Comparison of ENCODE assay signal across 31 cellular contexts in the genomic region with DNA sequence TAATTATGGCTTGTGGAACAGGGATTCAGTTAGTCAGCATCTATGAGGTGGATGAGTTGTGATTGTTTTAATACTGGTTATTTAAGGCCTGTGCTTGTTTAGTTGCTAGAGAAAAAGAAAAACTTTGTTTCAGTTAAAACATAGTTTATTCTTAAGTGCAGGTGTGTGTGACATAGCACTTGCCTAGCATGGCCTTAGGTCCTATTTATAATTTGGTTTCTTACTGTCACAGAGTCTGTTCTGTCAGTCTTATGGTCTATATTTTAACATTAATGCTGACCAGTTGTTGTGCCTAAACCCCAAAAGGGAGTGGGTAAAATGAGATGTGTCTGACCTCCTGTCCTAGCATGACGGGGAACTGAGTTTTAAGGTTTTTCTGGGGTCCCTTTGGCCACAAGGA.
"Had no signal": no experiment of that assay in that cellular context is flagged by ENCODE, and none has a peak within 500 bp of the region (broad histone marks: within the 10 kb centered on the region; RNA-seq: fewer than 3 reads in every experiment).

No MANE protein-coding gene starts in this region.

- H3K4me1 ChIP-seq: adrenal gland, ascending aorta, breast epithelium had no signal

- H3K9me3 ChIP-seq: adrenal gland, body of pancreas, breast epithelium had no signal

- H3K27ac ChIP-seq: adrenal gland, ascending aorta, body of pancreas, brain microvascular endothelial cell, breast epithelium, cardiac muscle cell had no signal

- H3K4me3 ChIP-seq: adrenal gland, ascending aorta, body of pancreas, breast epithelium, cardiac muscle cell had no signal

- H3K27me3 ChIP-seq: adrenal gland, ascending aorta, body of pancreas, brain microvascular endothelial cell, breast epithelium, cardiac muscle cell had no signal

- H3K36me3 ChIP-seq: adrenal gland, ascending aorta, brain microvascular endothelial cell, breast epithelium, cardiac muscle cell had no signal

- ATAC-seq: activated naive CD4-positive, alpha-beta T cell treated with anti-CD3 and anti-CD28 coated beads, Interleukin-2, amount 50 U/mL, for 72 hours; activated naive CD8-positive, alpha-beta T cell treated with anti-CD3 and anti-CD28 coated beads, Interleukin-2, amount 50 U/mL, for 24 hours; activated T-cell treated with anti-CD3 and anti-CD28 coated beads, Interleukin-2, amount 50 U/mL, for 4 hours; activated T-cell treated with anti-CD3 and anti-CD28 coated beads, Interleukin-2, amount 50 U/mL, for 72 hours; activated T-helper 17 cell treated with anti-CD3 and anti-CD28 coated beads, Interleukin-2, amount 50 U/mL, for 72 hours; body of pancreas had no signal

- DNase-seq: activated effector memory CD4-positive, alpha-beta T cell treated with anti-CD3 and anti-CD28 coated beads, Interleukin-2, amount 50 U/mL, for 16 hours; activated effector memory CD4-positive, alpha-beta T cell treated with Interleukin-2 at 50 U/mL for 16 hours; activated gamma-delta T cell; activated gamma-delta T cell treated with Interleukin-2 at 50 U/mL for 16 hours; activated naive CD4-positive, alpha-beta T cell; activated naive CD4-positive, alpha-beta T cell treated with anti-CD3 and anti-CD28 coated beads for 36 hours; activated naive CD4-positive, alpha-beta T cell treated with anti-CD3 and anti-CD28 coated beads, Interleukin-2, amount 10 ng/mL, durations not matched to agents 7 days and 5 days; activated naive CD4-positive, alpha-beta T cell treated with anti-CD3 and anti-CD28 coated beads, Interleukin-2, amount 50 U/mL, for 16 hours; activated naive CD4-positive, alpha-beta T cell treated with Interleukin-2 at 50 U/mL for 16 hours; activated naive CD8-positive, alpha-beta T cell treated with anti-CD3 and anti-CD28 coated beads for 36 hours; activated naive CD8-positive, alpha-beta T cell treated with anti-CD3 and anti-CD28 coated beads, Interleukin-2, amount 10 ng/mL, durations not matched to agents 7 days and 5 days; activated naive CD8-positive, alpha-beta T cell treated with anti-CD3 and anti-CD28 coated beads, Interleukin-2, amount 50 U/mL, for 24 hours; activated T-cell treated with anti-CD3 and anti-CD28 coated beads, Interleukin-2, amount 50 U/mL, for 24 hours; activated T-cell treated with anti-CD3 and anti-CD28 coated beads, Interleukin-2, amount 50 U/mL, for 4 hours; activated T-cell treated with anti-CD3 and anti-CD28 coated beads, Interleukin-2, amount 50 U/mL, for 48 hours; activated T-cell treated with anti-CD3 and anti-CD28 coated beads, Interleukin-2, amount 50 U/mL, for 72 hours; adrenal gland; amniotic stem cell; amygdala; anterior cingulate cortex; aorta; body of pancreas; brain microvascular endothelial cell; caudate nucleus; central memory CD4-positive, alpha-beta T cell; cerebellar nuclear complex had no signal
